21 cellular contexts compared by ENCODE assay signal in genomic region chr10:55058800-55059199, GRCh38.
"Had no signal": no experiment of that assay in that cellular context is flagged by ENCODE, and none has a peak within 500 bp of the region (broad histone marks: within the 10 kb centered on the region; RNA-seq: fewer than 3 reads in every experiment).

No MANE protein-coding gene starts in this region.

- DNase-seq: activated CD4-positive, alpha-beta T cell treated with anti-CD3 and anti-CD28 coated beads for 48 hours; activated CD4-positive, alpha-beta T cell treated with anti-CD3 and anti-CD28 coated beads, Interleukin-2, amount 50 U/mL, for 4 hours; activated CD4-positive, CD25-positive, alpha-beta regulatory T cell treated with anti-CD3 and anti-CD28 coated beads, Interleukin-2, amount 50 U/mL, for 72 hours; activated CD8-positive, alpha-beta memory T cell treated with anti-CD3 and anti-CD28 coated beads, Interleukin-2, amount 50 U/mL, for 48 hours; activated CD8-positive, alpha-beta T cell treated with anti-CD3 and anti-CD28 coated beads, Interleukin-2, amount 10 ng/mL, durations not matched to agents 7 days and 5 days; activated effector memory CD4-positive, alpha-beta T cell treated with Interleukin-2 at 50 U/mL for 16 hours; activated naive CD4-positive, alpha-beta T cell; activated T-cell treated with anti-CD3 and anti-CD28 coated beads, Interleukin-2, amount 50 U/mL, for 1 hour; aorta; body of pancreas; central memory CD4-positive, alpha-beta T cell; Kasumi-1; KBM-7; NCI-H1048; NCI-H1930; NCI-H2171; NCI-H2227 treated with DMSO at 0.1 percent for 48 hours; NCI-H446 treated with DMSO at 0.1 percent for 48 hours; NCI-H524 treated with DMSO at 0.1 percent for 48 hours; NCI-H774; RPMI8226 had no signal

- H3K27ac ChIP-seq: body of pancreas had no signal

- H3K4me3 ChIP-seq: body of pancreas had no signal
